17 cellular contexts compared by ENCODE assay signal in genomic region chr2:38405917-38406596, GRCh38. TPM values are rescaled to one million over a fixed set of nuclear protein-coding genes. Genes with fewer than 3 reads are reported as not detected.
DNase-seq lines count a peak whose midpoint lies in the region; ATAC-seq and TF ChIP-seq lines count a peak whose summit lies in the region.
"Had no signal": no experiment of that assay in that cellular context is flagged by ENCODE, and none has a peak within 500 bp of the region (broad histone marks: within the 10 kb centered on the region; RNA-seq: fewer than 3 reads in every experiment).

No MANE protein-coding gene starts in this region.

- dilution Hi-C loops in mammary epithelial cell (cut with HindIII; ENCODE audit: low sequenced_read_pairs) = no loop called here

- H3K27ac ChIP-seq in HUES64 (ENCODE audit: low read depth, low read length) (peak overlapping the region; percentile 77; the same call in 1 of the 2 replicates), mammary epithelial cell (ENCODE audit: insufficient read depth, low read depth, low read length) (peak overlapping the region; percentile 71), right lobe of liver (peak overlapping the region; percentile 72 to 85 (median 84)), stomach (peak overlapping the region; percentile 31 to 67 (median 62))

- peak overlapping the region; percentile 68 for H2AFZ ChIP-seq in mammary epithelial cell (ENCODE audit: low read depth, low read length)

- H3K4me2 ChIP-seq in mammary epithelial cell (ENCODE audit: insufficient read depth, low read depth, low read length) = peak overlapping the region; percentile 34

- in situ Hi-C loops in mammary epithelial cell (cut with MboI; ENCODE audit: low sequenced_read_pairs in 2 of 2) = no loop called here

- CTCF ChIA-PET in mammary epithelial cell (lab: Charles Lee; ENCODE audit: low non-redundant PET) = no interaction called here

- TF ChIP-seq EP300 in stomach (IDR thresholded peaks at IDR 0.05) = no peak

- intact Hi-C loops in mammary epithelial cell (cut with micrococcal nuclease) = no loop called here
- intact Hi-C loops in right lobe of liver (cut with DNase I) = no loop called here
- intact Hi-C loops in stomach (cut with DNase I; ENCODE audit: low total_unique reads) = no loop called here

- 90% methylated on average over 9 of the region's 9 CpGs for WGBS in HUES64
- 84% methylated on average over 9 of the region's 9 CpGs for WGBS in mammary epithelial cell (ENCODE audit: low coverage, missing lambda C conversion rate)
- whole genome bisulfite sequencing in right lobe of liver (ENCODE audit: insufficient coverage, low coverage, low lambda C conversion rate, missing lambda C conversion rate) = 59% methylated on average over 8 of the region's 9 CpGs
- WGBS in stomach, 5 donors = 73 to 88% (median 81%) methylated on average over 9 of the region's 9 CpGs

- H3K9ac ChIP-seq in HUES64 (ENCODE audit: low read depth, low read length) (no peak overlapping the region), mammary epithelial cell (ENCODE audit: insufficient read depth, low read length) (peak overlapping the region; percentile 45)

- TF ChIP-seq CTCF in mammary epithelial cell (conservative IDR thresholded peaks at IDR 0.05 in 1 of 2, IDR thresholded peaks at IDR 0.05 in 1 of 2; ENCODE audit: extremely low read depth in 1 of 2, insufficient read depth in 1 of 2, low read depth in 1 of 2, low read length in 2 of 2) = no peak
- no peak for TF ChIP-seq CTCF in right lobe of liver (IDR thresholded peaks at IDR 0.05)
- no peak for TF ChIP-seq CTCF in stomach (IDR thresholded peaks at IDR 0.05)

- no peaks in the 10 kb centered on the region for H4K20me1 ChIP-seq in mammary epithelial cell (ENCODE audit: insufficient read depth, low read length)

- BruUV-seq in mammary epithelial cell (replicated peaks; lab: Mats Ljungman, UMichigan) = no TSS peak

- DNase-seq in mammary epithelial cell (no peak), right lobe of liver (no peak), stomach (no peak), mesenteric fat pad (ENCODE audit: low spot score) (no peak), globus pallidus (ENCODE audit: low spot score) (no peak)
- no peak for DNase-seq in activated CD4-positive, CD25-positive, alpha-beta regulatory T cell (lab: John Stamatoyannopoulos, UW)
- DNase-seq: activated CD8-positive, alpha-beta T cell treated with anti-CD3 and anti-CD28 coated beads for 36 hours; activated naive CD8-positive, alpha-beta T cell treated with anti-CD3 and anti-CD28 coated beads, Interleukin-2, amount 10 ng/mL, durations not matched to agents 7 days and 5 days; CD8-positive, alpha-beta T cell; effector CD4-positive, alpha-beta T cell; left colon; NCI-H1694 treated with DMSO at 0.1 percent for 48 hours had no signal

- H3K4me1 ChIP-seq in HUES64 (ENCODE audit: insufficient read depth, low read length) (peaks cover 26% of the 10 kb centered on the region), mammary epithelial cell (ENCODE audit: insufficient read depth, low read length) (peaks cover 34% of the 10 kb centered on the region), right lobe of liver (peaks cover 0 to 53% (median 18%) of the 10 kb centered on the region in 4 donors), stomach (peaks cover 6 to 42% (median 26%) of the 10 kb centered on the region in 4 donors)

- H3K4me3 ChIP-seq in HUES64 (ENCODE audit: low read length) (no peak overlapping the region), mammary epithelial cell (replicated peaks in 1 of 3; ENCODE audit: insufficient read depth in 1 of 3, low read depth in 2 of 3, low read length in 3 of 3) (no peak overlapping the region), right lobe of liver (no peak overlapping the region), stomach (no peak overlapping the region)
- H3K4me3 ChIP-seq: HAP-1, ovary had no signal

- H3K36me3 ChIP-seq in HUES64 (ENCODE audit: insufficient read depth, low read length) (no peaks in the 10 kb centered on the region), mammary epithelial cell (ENCODE audit: insufficient read depth, low read length) (no peaks in the 10 kb centered on the region), right lobe of liver (no peaks in the 10 kb centered on the region), stomach (no peaks in the 10 kb centered on the region)
- H3K36me3 ChIP-seq: HAP-1, ovary had no signal

- TF ChIP-seq POLR2A in right lobe of liver (IDR thresholded peaks at IDR 0.05) (no peak), stomach (IDR thresholded peaks at IDR 0.05) (no peak)

- H3K79me2 ChIP-seq in mammary epithelial cell (ENCODE audit: insufficient read depth, low read length) = no peaks in the 10 kb centered on the region

- ATAC-seq in right lobe of liver (peak in 2 of 4 donors; percentile 2 to 3), HG02642 (IDR thresholded peaks at IDR 0.05; ENCODE audit: poor library complexity, unreplicated experiment) (no peak)
- ATAC-seq: activated CD8-positive, alpha-beta T cell treated with anti-CD3 and anti-CD28 coated beads for 36 hours; CD8-positive, alpha-beta T cell; stimulated activated effector memory CD8-positive, alpha-beta T cell treated with anti-CD3 and anti-CD28 coated beads, Interleukin-12 subunit alpha, Interleukin-12 subunit beta, amount 100 ng/mL, for 72 hours had no signal

- no peaks in the 10 kb centered on the region for H3K27me3 ChIP-seq in HUES64 (ENCODE audit: insufficient read depth, low read length)
- no peaks in the 10 kb centered on the region for H3K27me3 ChIP-seq in mammary epithelial cell (ENCODE audit: insufficient read depth, low read length)
- no peaks in the 10 kb centered on the region for H3K27me3 ChIP-seq in right lobe of liver
- no peaks in the 10 kb centered on the region for H3K27me3 ChIP-seq in stomach
- H3K27me3 ChIP-seq: ovary had no signal

- peaks cover 20% of the 10 kb centered on the region for H3K9me3 ChIP-seq in HUES64 (ENCODE audit: insufficient read depth, low read depth, low read length)
- no peaks in the 10 kb centered on the region for H3K9me3 ChIP-seq in mammary epithelial cell (replicated peaks; ENCODE audit: insufficient read depth, low read length)
- H3K9me3 ChIP-seq in right lobe of liver = no peaks in the 10 kb centered on the region
- H3K9me3 ChIP-seq in stomach = no peaks in the 10 kb centered on the region
- H3K9me3 ChIP-seq: ovary had no signal

RNA-seq across cellular contexts. Expression of gene ATL2, which starts 29.0 kb away (rescaled TPM):
- polyA plus RNA-seq in HUES64 (2013, experiment 1 of 2) = 60.4 TPM
- polyA plus RNA-seq in HUES64 (2013, experiment 2 of 2) = 65.7 TPM
- total RNA-seq in mammary epithelial cell (10 to 100 TPM; 72.9 to 89.9 TPM), right lobe of liver (10 to 100 TPM; 39.1 to 57.5 (median 46.3) TPM), stomach (100 to 1,000 TPM in 3 of 5 donors, 10 to 100 TPM in 2; 52.7 to 462 (median 102) TPM), mesenteric fat pad (46.3 TPM)
- polyA plus RNA-seq in mammary epithelial cell (42.8 TPM), stomach (10 to 100 TPM in 1 of 3 donors, 1 to 10 TPM in 2; 8.4 to 42.0 (median 8.9) TPM)
- polyA minus RNA-seq in mammary epithelial cell = 23.7 TPM
